ENCODE assay signal across 1 cellular context in genomic region chr14:91364524-91365270, GRCh38.
TF ChIP-seq lines count a peak whose summit lies in the region.

No MANE protein-coding gene starts in this region.

TF ChIP-seq in HepG2, 621 proteins besides CTCF, POLR2A, EP300 and RAD21 (continued from another document):
- TF ChIP-seq SRF (IDR thresholded peaks at IDR 0.05; ENCODE audit: low read depth, low read length): no peak
- peak; percentile 50; the same call in 1 of the 2 replicates for TF ChIP-seq ZBTB33 (CRISPR knock-in tag; IDR thresholded peaks at IDR 0.05)
- TF ChIP-seq ZFP91 (CRISPR knock-in tag; IDR thresholded peaks at IDR 0.05; ENCODE audit: borderline replicate concordance): 0 out of 2 replicates have a peak, but pooled peaks have one; percentile 1
- TF ChIP-seq ZMYM2 (CRISPR knock-in tag; IDR thresholded peaks at IDR 0.05): no peak
